In the genomic region with DNA sequence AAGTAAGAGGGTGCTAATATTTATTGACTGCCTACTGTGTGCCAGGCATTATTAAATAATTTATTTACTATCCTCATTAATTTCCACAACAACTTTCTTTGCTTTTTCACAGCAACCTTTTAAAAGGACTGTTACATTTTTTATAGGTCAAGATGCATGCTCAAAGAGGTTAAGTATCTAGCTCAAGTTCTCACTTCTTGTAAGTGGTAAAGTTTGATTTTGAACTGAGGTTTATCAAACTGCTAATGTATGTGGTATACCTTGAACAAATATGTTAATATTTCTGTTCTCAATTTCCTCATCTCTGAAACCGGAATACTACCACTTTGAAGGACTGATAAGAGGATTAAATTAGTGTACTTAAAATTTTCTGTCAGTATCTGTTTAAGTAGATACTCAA, we compare ENCODE assay signal across 31 cellular contexts.
DNase-seq lines count a peak whose midpoint lies in the region; ATAC-seq and TF ChIP-seq lines count a peak whose summit lies in the region.
"Had no signal": no experiment of that assay in that cellular context is flagged by ENCODE, and none has a peak within 500 bp of the region (broad histone marks: within the 10 kb centered on the region; RNA-seq: fewer than 3 reads in every experiment).

No MANE protein-coding gene starts in this region.

- no peak overlapping the region for H3K4me3 ChIP-seq in upper lobe of left lung
- H3K4me3 ChIP-seq in mucosa of descending colon: no peak overlapping the region
- H3K4me3 ChIP-seq: adrenal gland had no signal

- DNase-seq in HFFc6: no peak
- no peak for DNase-seq in chondrocyte (ENCODE audit: low spot score)
- no peak for DNase-seq in upper lobe of left lung
- no peak for DNase-seq in NCI-H1436 treated with DMSO at 0.1 percent for 48 hours (lab: John Stamatoyannopoulos, UW)
- no peak for DNase-seq in mucosa of descending colon
- no peak for DNase-seq in activated CD4-positive, alpha-beta memory T cell treated with anti-CD3 and anti-CD28 coated beads for 36 hours
- DNase-seq: activated CD4-positive, alpha-beta memory T cell treated with anti-CD3 and anti-CD28 coated beads, Interleukin-2, amount 10 ng/mL, durations not matched to agents 7 days and 5 days; activated CD4-positive, alpha-beta T cell treated with anti-CD3 and anti-CD28 coated beads for 1 hour; activated CD8-positive, alpha-beta memory T cell treated with anti-CD3 and anti-CD28 coated beads, Interleukin-2, amount 50 U/mL, for 4 hours; activated naive CD4-positive, alpha-beta T cell treated with anti-CD3 and anti-CD28 coated beads for 36 hours; adrenal gland; C1 segment of cervical spinal cord; cerebellar nuclear complex; DND-41; foreskin melanocyte; GF-D8; mammary epithelial cell; NCI-H1092; NCI-H187 treated with DMSO at 0.1 percent for 48 hours; NCI-H524; nephron progenitor cell; PC-3; stimulated activated CD8-positive, alpha-beta memory T cell treated with anti-CD3 and anti-CD28 coated beads, Interleukin-4, amount 100 ng/mL, for 48 hours; stimulated activated naive CD8-positive, alpha-beta T cell treated with anti-CD3 and anti-CD28 coated beads, Interleukin-15, amount 100 ng/mL, for 72 hours; T-helper 17 cell had no signal

- H3K36me3 ChIP-seq in upper lobe of left lung: peaks cover 0 to 4% (median 2%) of the 10 kb centered on the region in 4 donors
- H3K36me3 ChIP-seq in mucosa of descending colon (ENCODE audit: low read depth): no peaks in the 10 kb centered on the region
- H3K36me3 ChIP-seq: adrenal gland had no signal

- peak overlapping the region; percentile 39 to 74 (median 63) for H3K27ac ChIP-seq in upper lobe of left lung
- H3K27ac ChIP-seq: parathyroid adenoma had no signal

- TF ChIP-seq CTCF in HFFc6 (IDR thresholded peaks at IDR 0.05) (no peak), chondrocyte (IDR thresholded peaks at IDR 0.05) (no peak), nephron (IDR thresholded peaks at IDR 0.05; ENCODE audit: unreplicated experiment in 3 of 3) (no peak), upper lobe of left lung (IDR thresholded peaks at IDR 0.05) (no peak), mucosa of descending colon (IDR thresholded peaks at IDR 0.05) (no peak)

- peak in 1 of 2 donors; percentile 58 for ATAC-seq in upper lobe of left lung (ENCODE audit: low FRiP score in 2 of 2)
- ATAC-seq in mucosa of descending colon: no peak
- ATAC-seq: HCT116; PC-3; SK-N-SH treated with all-trans-retinoic acid at 6 μM for 48 hours; stimulated activated naive CD8-positive, alpha-beta T cell treated with anti-CD3 and anti-CD28 coated beads, Interleukin-15, amount 100 ng/mL, for 72 hours; T-helper 17 cell had no signal

- H3K27ac Mint-ChIP-seq in HFFc6 (0 out of 2 replicates have a peak overlapping the region, but pooled peaks have one; percentile 27), chondrocyte (ENCODE audit: unreplicated experiment) (peak overlapping the region; percentile 65), nephron (peak overlapping the region in 2 of 3 experiments; percentile 2 to 7)
- no peak overlapping the region for H3K27ac Mint-ChIP-seq in activated CD4-positive, alpha-beta memory T cell treated with anti-CD3 and anti-CD28 coated beads for 36 hours
- H3K27ac Mint-ChIP-seq: activated CD4-positive, alpha-beta memory T cell treated with anti-CD3 and anti-CD28 coated beads, Interleukin-2, amount 10 ng/mL, durations not matched to agents 7 days and 5 days; activated naive CD4-positive, alpha-beta T cell treated with anti-CD3 and anti-CD28 coated beads for 36 hours; activated T-helper 1 cell treated with anti-CD3 and anti-CD28 coated beads, Interleukin-12 subunit alpha, Interleukin-12 subunit beta, Interleukin-2, Interleukin-4 antibody, amounts not matched to agents 30 ng/mL and 10 ng/mL and 1 ng/mL, durations not matched to agents 14 hours and 24 hours and 36 hours; stimulated activated naive CD8-positive, alpha-beta T cell treated with anti-CD3 and anti-CD28 coated beads, Interleukin-15, amount 100 ng/mL, for 72 hours had no signal

- H3K4me1 ChIP-seq in upper lobe of left lung (peaks cover 32 to 76% (median 57%) of the 10 kb centered on the region in 4 donors), mucosa of descending colon (ENCODE audit: low read depth) (peaks cover 16% of the 10 kb centered on the region)
- H3K4me1 ChIP-seq: parathyroid adenoma had no signal

- WGBS in upper lobe of left lung, 2 donors: 74 to 78% methylated on average over 1 of the region's 1 CpG

- H3K27me3 Mint-ChIP-seq in HFFc6 (ENCODE audit: insufficient read depth): no peaks in the 10 kb centered on the region
- H3K27me3 Mint-ChIP-seq in chondrocyte (ENCODE audit: low read depth): no peaks in the 10 kb centered on the region
- no peaks in the 10 kb centered on the region for H3K27me3 Mint-ChIP-seq in nephron (ENCODE audit: low read depth)
- no peaks in the 10 kb centered on the region for H3K27me3 Mint-ChIP-seq in activated CD4-positive, alpha-beta memory T cell treated with anti-CD3 and anti-CD28 coated beads for 36 hours
- H3K27me3 Mint-ChIP-seq: activated CD4-positive, alpha-beta memory T cell treated with anti-CD3 and anti-CD28 coated beads, Interleukin-2, amount 10 ng/mL, durations not matched to agents 7 days and 5 days; brain; stimulated activated naive CD8-positive, alpha-beta T cell treated with anti-CD3 and anti-CD28 coated beads, Interleukin-15, amount 100 ng/mL, for 72 hours; T-helper 17 cell had no signal

- TF ChIP-seq POLR2A in upper lobe of left lung (IDR thresholded peaks at IDR 0.05): no peak

- peaks cover 21% of the 10 kb centered on the region for H3K4me1 Mint-ChIP-seq in HFFc6 (ENCODE audit: low read depth)
- H3K4me1 Mint-ChIP-seq in chondrocyte (ENCODE audit: low read depth): peaks cover 24% of the 10 kb centered on the region
- H3K4me1 Mint-ChIP-seq in nephron: peaks cover 13% of the 10 kb centered on the region
- H3K4me1 Mint-ChIP-seq in activated CD4-positive, alpha-beta memory T cell treated with anti-CD3 and anti-CD28 coated beads for 36 hours (ENCODE audit: low read depth): peaks cover 20% of the 10 kb centered on the region

- intact Hi-C loops in mucosa of descending colon (cut with DNase I, micrococcal nuclease): no loop called here
- intact Hi-C loops in activated CD4-positive, alpha-beta memory T cell treated with anti-CD3 and anti-CD28 coated beads for 36 hours (cut with micrococcal nuclease): no loop called here

- CTCF ChIA-PET in activated CD4-positive, alpha-beta memory T cell treated with anti-CD3 and anti-CD28 coated beads for 36 hours (lab: Charles Lee): no interaction called here

- TF ChIP-seq EP300 in upper lobe of left lung (IDR thresholded peaks at IDR 0.05): no peak

- no peaks in the 10 kb centered on the region for H3K9me3 Mint-ChIP-seq in HFFc6
- no peaks in the 10 kb centered on the region for H3K9me3 Mint-ChIP-seq in chondrocyte (ENCODE audit: low read depth)
- H3K9me3 Mint-ChIP-seq in nephron: no peaks in the 10 kb centered on the region
- H3K9me3 Mint-ChIP-seq in activated CD4-positive, alpha-beta memory T cell treated with anti-CD3 and anti-CD28 coated beads for 36 hours: no peaks in the 10 kb centered on the region
- H3K9me3 Mint-ChIP-seq: activated CD4-positive, alpha-beta memory T cell treated with anti-CD3 and anti-CD28 coated beads, Interleukin-2, amount 10 ng/mL, durations not matched to agents 7 days and 5 days; activated naive CD4-positive, alpha-beta T cell treated with anti-CD3 and anti-CD28 coated beads for 36 hours; activated T-helper 1 cell treated with anti-CD3 and anti-CD28 coated beads, Interleukin-12 subunit alpha, Interleukin-12 subunit beta, Interleukin-2, Interleukin-4 antibody, amounts not matched to agents 30 ng/mL and 10 ng/mL and 1 ng/mL, durations not matched to agents 14 hours and 24 hours and 36 hours; nephron progenitor cell; stimulated activated naive CD8-positive, alpha-beta T cell treated with anti-CD3 and anti-CD28 coated beads, Interleukin-15, amount 100 ng/mL, for 72 hours had no signal

- H3K4me3 Mint-ChIP-seq in HFFc6 (no peak overlapping the region), chondrocyte (ENCODE audit: unreplicated experiment) (no peak overlapping the region), nephron (no peak overlapping the region)
- H3K4me3 Mint-ChIP-seq in activated CD4-positive, alpha-beta memory T cell treated with anti-CD3 and anti-CD28 coated beads for 36 hours: no peak overlapping the region
- H3K4me3 Mint-ChIP-seq: activated CD4-positive, alpha-beta memory T cell treated with anti-CD3 and anti-CD28 coated beads, Interleukin-2, amount 10 ng/mL, durations not matched to agents 7 days and 5 days; activated naive CD4-positive, alpha-beta T cell treated with anti-CD3 and anti-CD28 coated beads for 36 hours; activated T-helper 1 cell treated with anti-CD3 and anti-CD28 coated beads, Interleukin-12 subunit alpha, Interleukin-12 subunit beta, Interleukin-2, Interleukin-4 antibody, amounts not matched to agents 30 ng/mL and 10 ng/mL and 1 ng/mL, durations not matched to agents 14 hours and 24 hours and 36 hours; brain; nephron progenitor cell; stimulated activated naive CD8-positive, alpha-beta T cell treated with anti-CD3 and anti-CD28 coated beads, Interleukin-15, amount 100 ng/mL, for 72 hours; T-helper 17 cell had no signal

- H3K9me3 ChIP-seq in upper lobe of left lung (no peaks in the 10 kb centered on the region), mucosa of descending colon (no peaks in the 10 kb centered on the region)
- H3K9me3 ChIP-seq: adrenal gland had no signal

- POLR2A ChIA-PET in activated CD4-positive, alpha-beta memory T cell treated with anti-CD3 and anti-CD28 coated beads for 36 hours (lab: Charles Lee): no interaction called here

- H3K27me3 ChIP-seq in upper lobe of left lung: no peaks in the 10 kb centered on the region
- H3K27me3 ChIP-seq: adrenal gland had no signal

- H3K36me3 Mint-ChIP-seq in HFFc6 (ENCODE audit: low read depth) (no peaks in the 10 kb centered on the region), chondrocyte (ENCODE audit: low read depth) (no peaks in the 10 kb centered on the region), nephron (ENCODE audit: low read depth) (no peaks in the 10 kb centered on the region)
- H3K36me3 Mint-ChIP-seq in activated CD4-positive, alpha-beta memory T cell treated with anti-CD3 and anti-CD28 coated beads for 36 hours: no peaks in the 10 kb centered on the region
- H3K36me3 Mint-ChIP-seq: brain had no signal
